In the genomic region with DNA sequence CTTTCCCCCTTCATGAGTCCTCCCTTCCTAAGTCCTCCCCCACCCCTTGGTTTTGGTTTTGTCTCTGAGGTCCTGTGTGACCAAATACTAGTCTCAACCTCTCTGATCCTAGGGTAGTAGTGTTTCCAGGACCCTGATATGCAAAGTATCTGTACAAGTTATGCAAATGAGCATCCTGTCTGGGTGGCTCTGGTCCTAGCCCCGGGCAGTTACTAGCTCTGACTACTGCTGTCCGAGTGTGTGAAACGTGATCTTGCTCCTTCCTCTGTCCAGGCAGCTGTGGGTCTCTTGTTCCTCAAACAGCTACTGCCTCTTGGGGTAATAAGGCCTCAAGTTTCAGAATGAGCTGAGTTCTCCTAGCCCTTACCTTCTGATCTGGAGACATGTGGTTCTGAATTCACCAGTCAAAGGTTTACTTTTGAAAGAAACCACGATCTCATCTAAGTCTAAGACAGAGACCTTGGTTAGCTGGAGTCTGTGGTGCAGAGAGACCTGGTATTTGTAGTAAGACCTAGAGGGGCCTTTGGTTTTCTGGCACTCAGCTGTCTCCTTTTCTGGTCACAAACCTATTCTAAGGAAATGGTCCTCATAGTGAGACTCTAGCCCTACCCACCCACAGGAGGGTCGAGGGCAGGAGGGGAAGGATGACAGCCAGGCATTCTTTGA, we compare ENCODE assay signal across 8 cellular contexts. TPM values are rescaled to one million over a fixed set of nuclear protein-coding genes. Genes with fewer than 3 reads are reported as not detected.
DNase-seq lines count a peak whose midpoint lies in the region; ATAC-seq and TF ChIP-seq lines count a peak whose summit lies in the region.

No MANE protein-coding gene starts in this region.

- peak overlapping the region; percentile 91 for H3K27ac Mint-ChIP-seq in activated CD8-positive, alpha-beta T cell treated with anti-CD3 and anti-CD28 coated beads, Interleukin-2, amount 10 ng/mL, durations not matched to agents 7 days and 5 days
- H3K27ac Mint-ChIP-seq in stimulated activated naive B cell treated with anti-CD40 and anti-IgM and Interleukin-4, amounts not matched to agents 10 μg/mL and 1 μg/mL and 100 μg/mL, for 72 hours, result peak overlapping the region; percentile 96

- TF ChIP-seq CTCF in GM13977 (IDR thresholded peaks at IDR 0.05; ENCODE audit: extremely low read depth, insufficient read depth, missing control alignments), result no peak
- no peak for TF ChIP-seq CTCF in GM20000 (IDR thresholded peaks at IDR 0.05; ENCODE audit: extremely low read depth, missing control alignments)

- in situ Hi-C loops in GM13977 (cut with MboI; ENCODE audit: low pct_unique_long_range_greater_than_20kb, low sequenced_read_pairs, unreplicated experiment), result loop anchor here (5.0 kb wide), 2 partner anchors 68 to 173 kb away; no protein-coding TSS in a partner anchor

- H3K27me3 Mint-ChIP-seq in activated CD8-positive, alpha-beta T cell treated with anti-CD3 and anti-CD28 coated beads, Interleukin-2, amount 10 ng/mL, durations not matched to agents 7 days and 5 days (ENCODE audit: low read depth), result no peaks in the 10 kb centered on the region
- H3K27me3 Mint-ChIP-seq in stimulated activated naive B cell treated with anti-CD40 and anti-IgM and Interleukin-4, amounts not matched to agents 10 μg/mL and 1 μg/mL and 100 μg/mL, for 72 hours, result no peaks in the 10 kb centered on the region

- DNase-seq in GM13977 (ENCODE audit: low spot score), result peak; percentile 84
- DNase-seq in GM20000 (ENCODE audit: low spot score), result peak; percentile 84
- peak; percentile 57 for DNase-seq in activated CD8-positive, alpha-beta T cell treated with anti-CD3 and anti-CD28 coated beads, Interleukin-2, amount 10 ng/mL, durations not matched to agents 7 days and 5 days
- peak; percentile 71 for DNase-seq in stimulated activated naive B cell treated with anti-CD40 and anti-IgM and Interleukin-4, amounts not matched to agents 10 μg/mL and 1 μg/mL and 100 μg/mL, for 72 hours
- no peak for DNase-seq in ureter (ENCODE audit: low spot score)
- DNase-seq in activated CD4-positive, CD25-positive, alpha-beta regulatory T cell treated with anti-CD3 and anti-CD28 coated beads, Interleukin-2, amount 50 U/mL, for 72 hours, result no peak
- DNase-seq in dedifferentiated amniotic fluid mesenchymal stem cell (ENCODE audit: extremely low spot score), result no peak

- peak; percentile 70 for ATAC-seq in HG03457 (IDR thresholded peaks at IDR 0.05; ENCODE audit: unreplicated experiment)
- ATAC-seq in activated CD8-positive, alpha-beta T cell treated with anti-CD3 and anti-CD28 coated beads, Interleukin-2, amount 10 ng/mL, durations not matched to agents 7 days and 5 days, result peak; percentile 82
- ATAC-seq in stimulated activated naive B cell treated with anti-CD40 and anti-IgM and Interleukin-4, amounts not matched to agents 10 μg/mL and 1 μg/mL and 100 μg/mL, for 72 hours (replicated peaks), result peak; percentile 86 to 89

- CTCF ChIA-PET in activated CD8-positive, alpha-beta T cell treated with anti-CD3 and anti-CD28 coated beads, Interleukin-2, amount 10 ng/mL, durations not matched to agents 7 days and 5 days (lab: Charles Lee), result interaction anchor here (0.7 to 3.6 kb wide), 32 partner anchors 9 to 243 kb away, joined by 3 to 39 read pairs (median 5); a partner anchor contains a TSS

- peak overlapping the region; percentile 29 for H3K4me3 Mint-ChIP-seq in activated CD8-positive, alpha-beta T cell treated with anti-CD3 and anti-CD28 coated beads, Interleukin-2, amount 10 ng/mL, durations not matched to agents 7 days and 5 days
- H3K4me3 Mint-ChIP-seq in stimulated activated naive B cell treated with anti-CD40 and anti-IgM and Interleukin-4, amounts not matched to agents 10 μg/mL and 1 μg/mL and 100 μg/mL, for 72 hours, result peak overlapping the region; percentile 55 to 63

- peaks cover 17% of the 10 kb centered on the region for H3K36me3 Mint-ChIP-seq in activated CD8-positive, alpha-beta T cell treated with anti-CD3 and anti-CD28 coated beads, Interleukin-2, amount 10 ng/mL, durations not matched to agents 7 days and 5 days (ENCODE audit: low read depth)
- peaks cover 11 to 13% of the 10 kb centered on the region in 2 donors for H3K36me3 Mint-ChIP-seq in stimulated activated naive B cell treated with anti-CD40 and anti-IgM and Interleukin-4, amounts not matched to agents 10 μg/mL and 1 μg/mL and 100 μg/mL, for 72 hours

- POLR2A ChIA-PET in activated CD8-positive, alpha-beta T cell treated with anti-CD3 and anti-CD28 coated beads, Interleukin-2, amount 10 ng/mL, durations not matched to agents 7 days and 5 days (lab: Charles Lee), result interaction anchor here (0.5 to 1.1 kb wide), 2 partner anchors 29 to 146 kb away, joined by 3 read pairs; no protein-coding TSS in a partner anchor

- peaks cover 93% of the 10 kb centered on the region for H3K4me1 Mint-ChIP-seq in activated CD8-positive, alpha-beta T cell treated with anti-CD3 and anti-CD28 coated beads, Interleukin-2, amount 10 ng/mL, durations not matched to agents 7 days and 5 days (ENCODE audit: low read depth)
- H3K4me1 Mint-ChIP-seq in stimulated activated naive B cell treated with anti-CD40 and anti-IgM and Interleukin-4, amounts not matched to agents 10 μg/mL and 1 μg/mL and 100 μg/mL, for 72 hours, result peaks cover 66 to 93% of the 10 kb centered on the region in 2 donors

- H3K9me3 Mint-ChIP-seq in activated CD8-positive, alpha-beta T cell treated with anti-CD3 and anti-CD28 coated beads, Interleukin-2, amount 10 ng/mL, durations not matched to agents 7 days and 5 days (ENCODE audit: insufficient read depth), result no peaks in the 10 kb centered on the region
- no peaks in the 10 kb centered on the region for H3K9me3 Mint-ChIP-seq in stimulated activated naive B cell treated with anti-CD40 and anti-IgM and Interleukin-4, amounts not matched to agents 10 μg/mL and 1 μg/mL and 100 μg/mL, for 72 hours

RNA-seq across cellular contexts. Expression of a gene that starts 31.0 kb away (rescaled TPM):
- total RNA-seq in activated CD8-positive, alpha-beta T cell treated with anti-CD3 and anti-CD28 coated beads, Interleukin-2, amount 10 ng/mL, durations not matched to agents 7 days and 5 days, result not detected
- not detected for total RNA-seq in ureter

RNA-seq across cellular contexts. Expression of a gene that starts 32.8 kb away (rescaled TPM):
- total RNA-seq in activated CD8-positive, alpha-beta T cell treated with anti-CD3 and anti-CD28 coated beads, Interleukin-2, amount 10 ng/mL, durations not matched to agents 7 days and 5 days, result under 1 TPM in 1 of 2 experiments, not detected in 1; 0.32 TPM
- total RNA-seq in ureter, result 0.68 TPM

RNA-seq across cellular contexts. Expression of a gene that starts 54.8 kb away (rescaled TPM):
- 10 to 100 TPM; 59.0 to 61.3 TPM for total RNA-seq in activated CD8-positive, alpha-beta T cell treated with anti-CD3 and anti-CD28 coated beads, Interleukin-2, amount 10 ng/mL, durations not matched to agents 7 days and 5 days
- total RNA-seq in ureter, result 69.8 TPM

Comparison
In these comparisons a context has a peak if more than half of its experiments do, and no peak if none do; other contexts are left out.
1. DNase-seq: peak in GM13977 (single experiment), GM20000 (single experiment), activated CD8-positive, alpha-beta T cell treated with anti-CD3 and anti-CD28 coated beads, Interleukin-2, amount 10 ng/mL, durations not matched to agents 7 days and 5 days (single experiment) and stimulated activated naive B cell treated with anti-CD40 and anti-IgM and Interleukin-4, amounts not matched to agents 10 μg/mL and 1 μg/mL and 100 μg/mL, for 72 hours (single experiment); none in ureter (single experiment), activated CD4-positive, CD25-positive, alpha-beta regulatory T cell treated with anti-CD3 and anti-CD28 coated beads, Interleukin-2, amount 50 U/mL, for 72 hours (single experiment) and dedifferentiated amniotic fluid mesenchymal stem cell (single experiment).
2. Peak in every context shown above with its lines, with median percentiles within 50 percentile points of each other: ATAC-seq.